ENCODE assay signal across 25 cellular contexts in genomic region chr15:84811828-84812227, GRCh38.
"Had no signal": no experiment of that assay in that cellular context is flagged by ENCODE, and none has a peak within 500 bp of the region (broad histone marks: within the 10 kb centered on the region; RNA-seq: fewer than 3 reads in every experiment).

No MANE protein-coding gene starts in this region.

- ATAC-seq: activated T-cell treated with anti-CD3 and anti-CD28 coated beads, Interleukin-2, amount 50 U/mL, for 72 hours; Panc1; WTC11 had no signal

- DNase-seq: activated CD4-positive, alpha-beta T cell treated with anti-CD3 and anti-CD28 coated beads for 48 hours; activated CD4-positive, alpha-beta T cell treated with anti-CD3 and anti-CD28 coated beads, Interleukin-2, amount 50 U/mL, for 4 hours; activated CD4-positive, CD25-positive, alpha-beta regulatory T cell treated with anti-CD3 and anti-CD28 coated beads, Interleukin-2, amount 50 U/mL, for 72 hours; activated gamma-delta T cell treated with Interleukin-2 at 50 U/mL for 16 hours; activated naive CD4-positive, alpha-beta T cell treated with anti-CD3 and anti-CD28 coated beads, Interleukin-2, amount 10 ng/mL, durations not matched to agents 7 days and 5 days; activated naive CD8-positive, alpha-beta T cell treated with anti-CD3 and anti-CD28 coated beads for 36 hours; activated T-cell treated with anti-CD3 and anti-CD28 coated beads, Interleukin-2, amount 50 U/mL, for 72 hours; anterior cingulate cortex; cerebellar nuclear complex; MM.1S; NCI-H1048; NCI-H146; NCI-H187 treated with DMSO at 0.1 percent for 48 hours; NCI-H2081 treated with DMSO at 0.1 percent for 48 hours; NCI-H2171; NCI-H2227 treated with DMSO at 0.1 percent for 48 hours; NCI-H526 treated with DMSO at 0.1 percent for 48 hours; NK-92 treated with Interleukin-12 subunit alpha and Interleukin-12 subunit beta, amount 100 ng/mL, for 24 hours; OCI-M1; Right ventricle myocardium superior; SJCRH30; SK-N-SH had no signal

- H3K4me3 ChIP-seq: SJCRH30 had no signal

- H3K9me3 ChIP-seq: SJCRH30, SK-N-SH had no signal

- H3K27me3 ChIP-seq: SJCRH30 had no signal

- H3K36me3 ChIP-seq: SJCRH30 had no signal

- H3K27ac ChIP-seq: RWPE1, SJCRH30 had no signal
